8 cellular contexts compared by ENCODE assay signal in genomic region chr13:98483636-98484288, GRCh38.
A peak's percentile ranks its signal among the peaks of the same experiment; 100 is the strongest.
DNase-seq lines count a peak whose midpoint lies in the region; ATAC-seq and TF ChIP-seq lines count a peak whose summit lies in the region.

No MANE protein-coding gene starts in this region.

- ATAC-seq in T-cell (replicated peaks in 1 of 4): no peak
- ATAC-seq in sciatic nerve: no peak
- no peak for ATAC-seq in GM19463 (IDR thresholded peaks at IDR 0.05; ENCODE audit: unreplicated experiment)
- no peak for ATAC-seq in HG03159 (IDR thresholded peaks at IDR 0.05; ENCODE audit: unreplicated experiment)
- no peak for ATAC-seq in HG02970 (IDR thresholded peaks at IDR 0.05; ENCODE audit: low FRiP score, unreplicated experiment)

- no peaks in the 10 kb centered on the region for H3K27me3 Mint-ChIP-seq in T-cell

- no peak overlapping the region for H3K4me3 Mint-ChIP-seq in T-cell

- no peaks in the 10 kb centered on the region for H3K9me3 Mint-ChIP-seq in T-cell

- H3K27ac Mint-ChIP-seq in T-cell: peak overlapping the region; percentile 87 to 96

- POLR2A ChIA-PET in T-cell (lab: Charles Lee): no interaction called here

- no peak for TF ChIP-seq CTCF in fibroblast of villous mesenchyme (IDR thresholded peaks at IDR 0.05; ENCODE audit: insufficient read depth, low read depth, low read length)

- H3K36me3 Mint-ChIP-seq in T-cell: peaks cover 12% of the 10 kb centered on the region

- peaks cover 77 to 93% (median 90%) of the 10 kb centered on the region in 3 donors for H3K4me1 Mint-ChIP-seq in T-cell

- H3K4me3 ChIP-seq in fibroblast of villous mesenchyme (ENCODE audit: low read depth, low read length): peak overlapping the region; percentile 5

- DNase-seq in Daoy (ENCODE audit: low read depth) (peak; percentile 11), T-cell (no peak), fibroblast of villous mesenchyme (ENCODE audit: low read depth) (peak; percentile 72), sciatic nerve (ENCODE audit: low spot score) (peak; percentile 32)
- DNase-seq in stimulated activated CD4-positive, alpha-beta T cell treated with anti-CD3 and anti-CD28 coated beads, Interleukin-2, amount 100 ng/mL, for 24 hours: no peak

- CTCF ChIA-PET in T-cell (lab: Charles Lee): interaction anchor here (0.6 to 0.9 kb wide), 2 partner anchors 16 to 365 kb away, joined by 3 to 4 read pairs; no protein-coding TSS in a partner anchor

- intact Hi-C loops in sciatic nerve (cut with DNase I): loop anchor here (2.0 to 10.0 kb wide), 2 partner anchors 23 to 1919 kb away; no protein-coding TSS in a partner anchor

Comparison
In these comparisons a context has a peak if more than half of its experiments do, and no peak if none do; other contexts are left out.
1. DNase-seq: peak in Daoy (single experiment), fibroblast of villous mesenchyme (single experiment) and sciatic nerve (single experiment); none in T-cell (0 of 34) and stimulated activated CD4-positive, alpha-beta T cell treated with anti-CD3 and anti-CD28 coated beads, Interleukin-2, amount 100 ng/mL, for 24 hours (0 of 2).